In genomic region chr17:65205655-65206054, GRCh38 we compare ENCODE assay signal across 18 cellular contexts.
DNase-seq lines count a peak whose midpoint lies in the region; ATAC-seq, FAIRE-seq and TF ChIP-seq lines count a peak whose summit lies in the region.
"Had no signal": no experiment of that assay in that cellular context is flagged by ENCODE, and none has a peak within 500 bp of the region (broad histone marks: within the 10 kb centered on the region; RNA-seq: fewer than 3 reads in every experiment).

No MANE protein-coding gene starts in this region.

- H4K20me1 ChIP-seq in K562 (replicated peaks; ENCODE audit: control insufficient read depth, insufficient read depth, low read length): no peaks in the 10 kb centered on the region
- H4K20me1 ChIP-seq: BLaER1 had no signal

- peaks cover 39 to 73% of the 10 kb centered on the region in 2 experiments for H3K27me3 ChIP-seq in K562 (ENCODE audit: control insufficient read depth in 2 of 2, insufficient read depth in 2 of 2, low read length in 2 of 2)
- H3K27me3 ChIP-seq in right cardiac atrium (ENCODE audit: control insufficient read depth, insufficient read depth): no peaks in the 10 kb centered on the region
- H3K27me3 ChIP-seq: BLaER1 had no signal

- no peaks in the 10 kb centered on the region for H3K36me3 ChIP-seq in HEK293 (ENCODE audit: control insufficient read depth in 2 of 2, insufficient read depth in 1 of 2, low read length in 2 of 2)
- H3K36me3 ChIP-seq in K562 (ENCODE audit: control insufficient read depth, insufficient read depth, low read length): no peaks in the 10 kb centered on the region
- no peaks in the 10 kb centered on the region for H3K36me3 ChIP-seq in kidney (ENCODE audit: control insufficient read depth in 1 of 2, insufficient read depth in 2 of 2, low read length in 2 of 2)
- H3K36me3 ChIP-seq: BLaER1 had no signal

- ATAC-seq in K562: no peak
- ATAC-seq in GM21619 (IDR thresholded peaks at IDR 0.05; ENCODE audit: unreplicated experiment): no peak
- no peak for ATAC-seq in right cardiac atrium
- ATAC-seq: A549; CD8-positive, alpha-beta T cell; HCT116 had no signal

- POLR2A ChIA-PET in HEK293 (lab: Yijun Ruan, JAX): no interaction called here
- POLR2A ChIA-PET in K562 (lab: Yijun Ruan, JAX): no interaction called here

- in situ Hi-C loops in K562 (cut with MboI): no loop called here
- in situ Hi-C loops in ACHN (cut with HindIII; ENCODE audit: low pct_ligation_motif_present, low pct_unique_long_range_greater_than_20kb, low sequenced_read_pairs): loop anchor here (10.0 kb wide), 1 partner anchor 101 kb away; no protein-coding TSS in a partner anchor

- H3K4me1 ChIP-seq in HEK293 (ENCODE audit: control insufficient read depth, insufficient read depth, low read length): no peaks in the 10 kb centered on the region
- H3K4me1 ChIP-seq in K562 (replicated peaks in 1 of 2; ENCODE audit: control insufficient read depth in 2 of 2, insufficient read depth in 2 of 2, low read length in 2 of 2): no peaks in the 10 kb centered on the region
- H3K4me1 ChIP-seq in kidney (ENCODE audit: control insufficient read depth in 1 of 2, insufficient read depth in 1 of 2, low read depth in 1 of 2, low read length in 2 of 2): no peaks in the 10 kb centered on the region
- no peaks in the 10 kb centered on the region for H3K4me1 ChIP-seq in right cardiac atrium (ENCODE audit: control insufficient read depth, insufficient read depth, low read length)
- H3K4me1 ChIP-seq: A549 had no signal

- TF ChIP-seq EP300 in K562 (IDR thresholded peaks at IDR 0.05; ENCODE audit: low read length): no peak

- TF ChIP-seq CTCF in HEK293 (tag by site-specific recombination; IDR thresholded peaks at IDR 0.05): no peak
- no peak for TF ChIP-seq CTCF in K562 (IDR thresholded peaks at IDR 0.05 in 2 of 3, conservative IDR thresholded peaks at IDR 0.05 in 1 of 3; ENCODE audit: insufficient read depth in 2 of 3, low read depth in 1 of 3, low read length in 3 of 3)
- TF ChIP-seq CTCF in kidney (IDR thresholded peaks at IDR 0.05; ENCODE audit: borderline replicate concordance, extremely low read depth, insufficient read depth): no peak

- H3K79me2 ChIP-seq in K562 (ENCODE audit: control insufficient read depth, insufficient read depth, low read length): no peaks in the 10 kb centered on the region

- H3K9me1 ChIP-seq in K562 (ENCODE audit: control insufficient read depth, insufficient read depth, low read length): no peaks in the 10 kb centered on the region

- H3K4me2 ChIP-seq in K562 (ENCODE audit: insufficient read depth, low read length): no peak overlapping the region
- H3K4me2 ChIP-seq: A549, BLaER1, KMS-11 had no signal

- intact Hi-C loops in K562 (cut with micrococcal nuclease): no loop called here
- intact Hi-C loops in kidney (cut with DNase I): no loop called here
- intact Hi-C loops in right cardiac atrium (cut with DNase I): no loop called here

- TF ChIP-seq POLR2A in K562 (conservative IDR thresholded peaks at IDR 0.05): no peak

- H2AFZ ChIP-seq in K562 (ENCODE audit: low read depth, low read length): no peak overlapping the region

- DNase-seq in K562 (ENCODE audit: extremely low read depth in 1 of 4, low spot score in 3 of 4) (no peak), kidney (no peak), ACHN (no peak), right cardiac atrium (no peak), NCI-H2227 treated with DMSO at 0.1 percent for 48 hours (lab: John Stamatoyannopoulos, UW) (no peak)
- DNase-seq: Calu3; CD8-positive, alpha-beta T cell; DMS79 treated with DMSO at 0.1 percent for 48 hours; GOT3; H7 had no signal

- FAIRE-seq in K562 (lab: Jason Lieb, UNC) (no peak), kidney (lab: Jason Lieb, UNC) (peak; percentile 74)
- FAIRE-seq: GM12891, GM18507 had no signal

- H3K4me3 ChIP-seq in HEK293 (ENCODE audit: low read depth, low read length) (no peak overlapping the region), K562 (no peak overlapping the region), kidney (ENCODE audit: low read length in 2 of 2) (no peak overlapping the region), right cardiac atrium (ENCODE audit: low read length) (no peak overlapping the region)
- H3K4me3 ChIP-seq: A549, BLaER1 had no signal

- H3K9me3 ChIP-seq in HEK293 (ENCODE audit: control insufficient read depth, insufficient read depth, low read depth, low read length) (no peaks in the 10 kb centered on the region), K562 (replicated peaks; ENCODE audit: control insufficient read depth, insufficient read depth, low read depth, low read length) (no peaks in the 10 kb centered on the region), kidney (ENCODE audit: control insufficient read depth in 1 of 2, low read length in 2 of 2) (no peaks in the 10 kb centered on the region), right cardiac atrium (ENCODE audit: control insufficient read depth, low read length) (no peaks in the 10 kb centered on the region)
- H3K9me3 ChIP-seq: A549, BLaER1 had no signal

- no peak overlapping the region for H3K27ac ChIP-seq in HEK293 (ENCODE audit: extremely low read depth, low read depth, low read length)
- H3K27ac ChIP-seq in K562 (ENCODE audit: extremely low read depth, low read depth, low read length): no peak overlapping the region
- no peak overlapping the region for H3K27ac ChIP-seq in kidney (ENCODE audit: low read depth in 2 of 2, low read length in 2 of 2)
- H3K27ac ChIP-seq in right cardiac atrium (ENCODE audit: low read length): no peak overlapping the region
- H3K27ac ChIP-seq: A549, BLaER1, KMS-11 had no signal

- CTCF ChIA-PET in HEK293 (lab: Yijun Ruan, JAX) (no interaction called here), K562 (lab: Yijun Ruan, JAX; ENCODE audit: low intra/inter-chr PET ratio) (no interaction called here)

- no peak for TF ChIP-seq RAD21 in K562 (CRISPR knock-in tag; conservative IDR thresholded peaks at IDR 0.05 in 1 of 2, IDR thresholded peaks at IDR 0.05 in 1 of 2)

- no TSS peak for BruUV-seq in K562 (replicated peaks; lab: Mats Ljungman, UMichigan)

- no peak overlapping the region for H3K9ac ChIP-seq in K562 (ENCODE audit: insufficient read depth in 1 of 2, low read depth in 2 of 2, low read length in 2 of 2)
- H3K9ac ChIP-seq in kidney (ENCODE audit: low read length in 2 of 2): no peak overlapping the region
- H3K9ac ChIP-seq: BLaER1, KMS-11 had no signal

TF ChIP-seq in HEK293, 187 proteins besides CTCF, POLR2A, EP300 and RAD21 (continues in another document):
- TF ChIP-seq ZNF26 (tag by site-specific recombination; IDR thresholded peaks at IDR 0.05): no peak
- no peak for TF ChIP-seq ZNF513 (tag by site-specific recombination; IDR thresholded peaks at IDR 0.05)

TF ChIP-seq in K562, 482 proteins besides CTCF, POLR2A, EP300 and RAD21:
- TF ChIP-seq NCOA2 (IDR thresholded peaks at IDR 0.05; ENCODE audit: partially characterized antibody in 2 of 2): peak in 1 of 2 experiments; percentile 93
- TF ChIP-seq ZBTB17 (CRISPR knock-in tag; IDR thresholded peaks at IDR 0.05): no peak
- peak; percentile 20; the same call in 1 of the 2 replicates for TF ChIP-seq TFE3 (CRISPR knock-in tag; IDR thresholded peaks at IDR 0.05)

Comparison
In these comparisons a context has a peak if more than half of its experiments do, and no peak if none do; other contexts are left out.
1. Of the 44 proteins assayed by ChIP-seq in both K562 and HEK293: peak only in K562: none; only in HEK293: ATF2; in both: none; in neither: 43.